1 cellular context compared by ENCODE assay signal in the genomic region with DNA sequence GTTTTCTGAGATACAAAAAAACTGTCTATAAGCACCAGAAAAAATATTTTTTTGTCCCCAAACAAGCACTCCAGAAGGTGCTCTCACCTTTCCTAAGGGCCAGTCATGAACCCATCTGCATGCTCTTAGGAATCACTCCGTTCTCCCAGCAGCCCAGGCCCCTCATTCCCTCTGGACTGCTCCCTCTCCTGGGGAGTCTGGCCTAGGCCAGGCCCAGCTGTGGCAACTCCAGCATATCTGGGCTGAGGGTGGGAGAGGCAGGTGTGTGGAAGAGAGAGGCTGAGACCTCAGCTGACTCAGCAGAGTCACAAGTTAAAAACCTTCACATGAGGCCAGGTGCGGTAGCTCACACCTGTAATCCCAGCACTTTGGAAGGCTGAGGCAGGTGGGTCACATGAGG.
TF ChIP-seq lines count a peak whose summit lies in the region.

No MANE protein-coding gene starts in this region.

TF ChIP-seq in WTC11, 78 proteins besides CTCF, POLR2A, EP300 and RAD21 (continued from another document):
- TF ChIP-seq, protein P1, sequence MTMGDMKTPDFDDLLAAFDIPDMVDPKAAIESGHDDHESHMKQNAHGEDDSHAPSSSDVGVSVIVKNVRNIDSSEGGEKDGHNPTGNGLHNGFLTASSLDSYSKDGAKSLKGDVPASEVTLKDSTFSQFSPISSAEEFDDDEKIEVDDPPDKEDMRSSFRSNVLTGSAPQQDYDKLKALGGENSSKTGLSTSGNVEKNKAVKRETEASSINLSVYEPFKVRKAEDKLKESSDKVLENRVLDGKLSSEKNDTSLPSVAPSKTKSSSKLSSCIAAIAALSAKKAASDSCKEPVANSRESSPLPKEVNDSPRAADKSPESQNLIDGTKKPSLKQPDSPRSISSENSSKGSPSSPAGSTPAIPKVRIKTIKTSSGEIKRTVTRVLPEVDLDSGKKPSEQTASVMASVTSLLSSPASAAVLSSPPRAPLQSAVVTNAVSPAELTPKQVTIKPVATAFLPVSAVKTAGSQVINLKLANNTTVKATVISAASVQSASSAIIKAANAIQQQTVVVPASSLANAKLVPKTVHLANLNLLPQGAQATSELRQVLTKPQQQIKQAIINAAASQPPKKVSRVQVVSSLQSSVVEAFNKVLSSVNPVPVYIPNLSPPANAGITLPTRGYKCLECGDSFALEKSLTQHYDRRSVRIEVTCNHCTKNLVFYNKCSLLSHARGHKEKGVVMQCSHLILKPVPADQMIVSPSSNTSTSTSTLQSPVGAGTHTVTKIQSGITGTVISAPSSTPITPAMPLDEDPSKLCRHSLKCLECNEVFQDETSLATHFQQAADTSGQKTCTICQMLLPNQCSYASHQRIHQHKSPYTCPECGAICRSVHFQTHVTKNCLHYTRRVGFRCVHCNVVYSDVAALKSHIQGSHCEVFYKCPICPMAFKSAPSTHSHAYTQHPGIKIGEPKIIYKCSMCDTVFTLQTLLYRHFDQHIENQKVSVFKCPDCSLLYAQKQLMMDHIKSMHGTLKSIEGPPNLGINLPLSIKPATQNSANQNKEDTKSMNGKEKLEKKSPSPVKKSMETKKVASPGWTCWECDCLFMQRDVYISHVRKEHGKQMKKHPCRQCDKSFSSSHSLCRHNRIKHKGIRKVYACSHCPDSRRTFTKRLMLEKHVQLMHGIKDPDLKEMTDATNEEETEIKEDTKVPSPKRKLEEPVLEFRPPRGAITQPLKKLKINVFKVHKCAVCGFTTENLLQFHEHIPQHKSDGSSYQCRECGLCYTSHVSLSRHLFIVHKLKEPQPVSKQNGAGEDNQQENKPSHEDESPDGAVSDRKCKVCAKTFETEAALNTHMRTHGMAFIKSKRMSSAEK (CRISPR knock-in tag; IDR thresholded peaks at IDR 0.05; ENCODE audit: borderline replicate concordance) = no peak
- TF ChIP-seq NR1H2 (CRISPR knock-in tag; IDR thresholded peaks at IDR 0.05) = no peak
TF ChIP-seq in WTC11: peak in this region for 0.
